Comparison of ENCODE assay signal across 1 cellular context in the genomic region with DNA sequence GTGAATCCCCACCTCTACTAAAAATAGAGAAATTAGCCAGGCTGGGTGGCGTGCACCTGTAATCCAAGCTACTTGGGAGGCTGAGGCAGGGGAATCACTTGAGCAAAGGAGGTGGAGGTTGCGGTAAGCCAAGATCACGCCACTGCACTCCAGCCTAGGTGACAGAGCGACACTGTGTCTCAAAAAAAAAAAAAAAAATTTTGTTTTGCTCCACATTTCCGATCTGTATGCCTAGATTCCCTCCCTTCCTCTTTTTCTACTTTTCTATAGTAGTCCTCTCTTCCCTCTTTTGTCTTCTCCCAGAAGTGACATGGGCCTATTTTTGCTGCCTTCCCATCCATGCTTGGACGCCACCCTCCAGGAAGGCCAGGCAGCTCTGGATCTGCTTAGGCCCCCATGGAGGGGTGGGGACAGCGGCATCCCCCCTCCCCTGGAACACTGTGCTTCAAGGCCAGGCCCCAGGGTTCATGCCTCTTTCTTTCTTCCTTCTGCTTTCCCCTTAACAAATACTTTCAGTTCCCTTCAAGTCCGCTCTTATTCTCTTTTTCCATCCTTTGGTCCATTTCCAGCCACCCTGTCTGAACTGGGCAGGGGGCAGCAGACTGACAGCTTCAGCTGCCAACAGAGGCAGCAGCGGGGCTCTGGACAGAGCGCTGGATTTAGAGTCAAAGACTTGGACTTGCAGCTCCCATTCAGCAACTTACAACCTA.
TF ChIP-seq lines count a peak whose summit lies in the region.

No MANE protein-coding gene starts in this region.

TF ChIP-seq in GM23338, 12 proteins besides CTCF, POLR2A, EP300 and RAD21 (continued from another document):
- TF ChIP-seq, protein P1, sequence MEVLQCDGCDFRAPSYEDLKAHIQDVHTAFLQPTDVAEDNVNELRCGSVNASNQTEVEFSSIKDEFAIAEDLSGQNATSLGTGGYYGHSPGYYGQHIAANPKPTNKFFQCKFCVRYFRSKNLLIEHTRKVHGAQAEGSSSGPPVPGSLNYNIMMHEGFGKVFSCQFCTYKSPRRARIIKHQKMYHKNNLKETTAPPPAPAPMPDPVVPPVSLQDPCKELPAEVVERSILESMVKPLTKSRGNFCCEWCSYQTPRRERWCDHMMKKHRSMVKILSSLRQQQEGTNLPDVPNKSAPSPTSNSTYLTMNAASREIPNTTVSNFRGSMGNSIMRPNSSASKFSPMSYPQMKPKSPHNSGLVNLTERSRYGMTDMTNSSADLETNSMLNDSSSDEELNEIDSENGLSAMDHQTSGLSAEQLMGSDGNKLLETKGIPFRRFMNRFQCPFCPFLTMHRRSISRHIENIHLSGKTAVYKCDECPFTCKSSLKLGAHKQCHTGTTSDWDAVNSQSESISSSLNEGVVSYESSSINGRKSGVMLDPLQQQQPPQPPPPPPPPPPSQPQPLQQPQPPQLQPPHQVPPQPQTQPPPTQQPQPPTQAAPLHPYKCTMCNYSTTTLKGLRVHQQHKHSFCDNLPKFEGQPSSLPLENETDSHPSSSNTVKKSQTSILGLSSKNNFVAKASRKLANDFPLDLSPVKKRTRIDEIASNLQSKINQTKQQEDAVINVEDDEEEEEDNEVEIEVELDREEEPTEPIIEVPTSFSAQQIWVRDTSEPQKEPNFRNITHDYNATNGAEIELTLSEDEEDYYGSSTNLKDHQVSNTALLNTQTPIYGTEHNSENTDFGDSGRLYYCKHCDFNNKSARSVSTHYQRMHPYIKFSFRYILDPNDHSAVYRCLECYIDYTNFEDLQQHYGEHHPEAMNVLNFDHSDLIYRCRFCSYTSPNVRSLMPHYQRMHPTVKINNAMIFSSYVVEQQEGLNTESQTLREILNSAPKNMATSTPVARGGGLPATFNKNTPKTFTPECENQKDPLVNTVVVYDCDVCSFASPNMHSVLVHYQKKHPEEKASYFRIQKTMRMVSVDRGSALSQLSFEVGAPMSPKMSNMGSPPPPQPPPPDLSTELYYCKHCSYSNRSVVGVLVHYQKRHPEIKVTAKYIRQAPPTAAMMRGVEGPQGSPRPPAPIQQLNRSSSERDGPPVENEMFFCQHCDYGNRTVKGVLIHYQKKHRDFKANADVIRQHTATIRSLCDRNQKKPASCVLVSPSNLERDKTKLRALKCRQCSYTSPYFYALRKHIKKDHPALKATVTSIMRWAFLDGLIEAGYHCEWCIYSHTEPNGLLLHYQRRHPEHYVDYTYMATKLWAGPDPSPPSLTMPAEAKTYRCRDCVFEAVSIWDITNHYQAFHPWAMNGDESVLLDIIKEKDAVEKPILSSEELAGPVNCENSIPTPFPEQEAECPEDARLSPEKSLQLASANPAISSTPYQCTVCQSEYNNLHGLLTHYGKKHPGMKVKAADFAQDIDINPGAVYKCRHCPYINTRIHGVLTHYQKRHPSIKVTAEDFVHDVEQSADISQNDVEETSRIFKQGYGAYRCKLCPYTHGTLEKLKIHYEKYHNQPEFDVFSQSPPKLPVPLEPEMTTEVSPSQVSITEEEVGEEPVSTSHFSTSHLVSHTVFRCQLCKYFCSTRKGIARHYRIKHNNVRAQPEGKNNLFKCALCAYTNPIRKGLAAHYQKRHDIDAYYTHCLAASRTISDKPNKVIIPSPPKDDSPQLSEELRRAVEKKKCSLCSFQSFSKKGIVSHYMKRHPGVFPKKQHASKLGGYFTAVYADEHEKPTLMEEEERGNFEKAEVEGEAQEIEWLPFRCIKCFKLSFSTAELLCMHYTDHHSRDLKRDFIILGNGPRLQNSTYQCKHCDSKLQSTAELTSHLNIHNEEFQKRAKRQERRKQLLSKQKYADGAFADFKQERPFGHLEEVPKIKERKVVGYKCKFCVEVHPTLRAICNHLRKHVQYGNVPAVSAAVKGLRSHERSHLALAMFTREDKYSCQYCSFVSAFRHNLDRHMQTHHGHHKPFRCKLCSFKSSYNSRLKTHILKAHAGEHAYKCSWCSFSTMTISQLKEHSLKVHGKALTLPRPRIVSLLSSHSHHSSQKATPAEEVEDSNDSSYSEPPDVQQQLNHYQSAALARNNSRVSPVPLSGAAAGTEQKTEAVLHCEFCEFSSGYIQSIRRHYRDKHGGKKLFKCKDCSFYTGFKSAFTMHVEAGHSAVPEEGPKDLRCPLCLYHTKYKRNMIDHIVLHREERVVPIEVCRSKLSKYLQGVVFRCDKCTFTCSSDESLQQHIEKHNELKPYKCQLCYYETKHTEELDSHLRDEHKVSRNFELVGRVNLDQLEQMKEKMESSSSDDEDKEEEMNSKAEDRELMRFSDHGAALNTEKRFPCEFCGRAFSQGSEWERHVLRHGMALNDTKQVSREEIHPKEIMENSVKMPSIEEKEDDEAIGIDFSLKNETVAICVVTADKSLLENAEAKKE (CRISPR knock-in tag; IDR thresholded peaks at IDR 0.05), result no peak
- no peak for TF ChIP-seq CREB1 (CRISPR knock-in tag; IDR thresholded peaks at IDR 0.05; ENCODE audit: low read depth)
- no peak for TF ChIP-seq JUNB (IDR thresholded peaks at IDR 0.05; ENCODE audit: unreplicated experiment)
